In the genomic region with DNA sequence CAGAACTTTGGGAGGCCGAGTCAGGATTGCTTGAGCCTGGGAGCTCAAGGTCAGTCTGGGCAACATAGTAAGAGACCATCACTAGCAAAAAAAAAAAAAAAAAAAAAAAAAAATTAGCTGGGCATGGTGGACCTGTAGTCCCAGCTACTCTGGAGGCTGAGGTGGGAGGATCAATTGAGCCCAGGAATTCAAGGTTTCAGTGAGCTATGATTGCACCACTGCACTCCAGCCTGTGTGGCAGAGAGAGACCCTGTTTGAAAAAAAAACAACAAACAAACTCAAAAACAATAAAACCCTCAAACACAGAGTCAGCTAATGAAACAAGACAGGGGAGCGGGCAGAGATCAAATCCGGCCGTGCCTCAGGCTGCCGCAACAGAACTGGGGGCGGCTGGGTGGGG, we compare ENCODE assay signal across 22 cellular contexts. TPM values are rescaled to one million over a fixed set of nuclear protein-coding genes. Genes with fewer than 3 reads are reported as not detected.
DNase-seq lines count a peak whose midpoint lies in the region; ATAC-seq, FAIRE-seq and TF ChIP-seq lines count a peak whose summit lies in the region.
"Had no signal": no experiment of that assay in that cellular context is flagged by ENCODE, and none has a peak within 500 bp of the region (broad histone marks: within the 10 kb centered on the region; RNA-seq: fewer than 3 reads in every experiment).

No MANE protein-coding gene starts in this region.

- TF ChIP-seq RAD21 in HepG2 (CRISPR knock-in tag; IDR thresholded peaks at IDR 0.05) = no peak
- TF ChIP-seq RAD21 in K562 (CRISPR knock-in tag; conservative IDR thresholded peaks at IDR 0.05 in 1 of 2, IDR thresholded peaks at IDR 0.05 in 1 of 2) = no peak
- TF ChIP-seq RAD21 in SK-N-SH (IDR thresholded peaks at IDR 0.05; ENCODE audit: low read length) = no peak

- H3K79me2 ChIP-seq in HepG2 (ENCODE audit: insufficient read depth, low read length) = no peaks in the 10 kb centered on the region
- no peaks in the 10 kb centered on the region for H3K79me2 ChIP-seq in K562 (ENCODE audit: control insufficient read depth, insufficient read depth, low read length)
- H3K79me2 ChIP-seq in SK-N-SH (ENCODE audit: insufficient read depth) = no peaks in the 10 kb centered on the region

- CTCF ChIA-PET in HepG2 (lab: Yijun Ruan, JAX; ENCODE audit: low intra/inter-chr PET ratio, low total read pairs) = no interaction called here
- CTCF ChIA-PET in K562 (lab: Yijun Ruan, JAX; ENCODE audit: low intra/inter-chr PET ratio) = no interaction called here
- CTCF ChIA-PET in SK-N-SH (lab: Yijun Ruan, JAX) = interaction anchor here (0.6 to 0.8 kb wide), 5 partner anchors 10 to 301 kb away, joined by 3 to 4 read pairs (median 3); no protein-coding TSS in a partner anchor

- H3K4me3 Mint-ChIP-seq in nephron = peak overlapping the region in 1 of 3 experiments; percentile 19
- H3K4me3 Mint-ChIP-seq: CD8-positive, alpha-beta T cell; HFFc6 had no signal

- H3K9ac ChIP-seq in HepG2 (ENCODE audit: insufficient read depth, low read depth, low read length) (no peak overlapping the region), K562 (ENCODE audit: insufficient read depth in 1 of 2, low read depth in 2 of 2, low read length in 2 of 2) (no peak overlapping the region), SK-N-SH (no peak overlapping the region)
- H3K9ac ChIP-seq: BLaER1 had no signal

- H3K4me2 ChIP-seq in HepG2 (ENCODE audit: low read depth, low read length) (no peak overlapping the region), K562 (ENCODE audit: insufficient read depth, low read length) (no peak overlapping the region), SK-N-SH (no peak overlapping the region)
- H3K4me2 ChIP-seq: BLaER1 had no signal

- H3F3A ChIP-seq in SK-N-SH (replicated peaks; ENCODE audit: insufficient read depth) = peaks cover 4% of the 10 kb centered on the region

- H4K20me1 ChIP-seq in HepG2 (ENCODE audit: insufficient read depth, low read length) (no peaks in the 10 kb centered on the region), K562 (replicated peaks; ENCODE audit: control insufficient read depth, insufficient read depth, low read length) (no peaks in the 10 kb centered on the region), SK-N-SH (ENCODE audit: insufficient read depth) (no peaks in the 10 kb centered on the region)
- H4K20me1 ChIP-seq: BLaER1 had no signal

- WGBS in HepG2 (ENCODE audit: low lambda C conversion rate) = 26% methylated on average over 6 of the region's 6 CpGs
- 80% methylated on average over 4 of the region's 6 CpGs for WGBS in right lobe of liver (ENCODE audit: insufficient coverage, low coverage, low lambda C conversion rate, missing lambda C conversion rate)
- WGBS in K562 (ENCODE audit: insufficient coverage, low coverage, missing lambda C conversion rate) = 26% methylated on average over 6 of the region's 6 CpGs
- 68 to 72% methylated on average over 6 of the region's 6 CpGs for WGBS in tibial nerve, 2 donors
- WGBS in SK-N-SH (ENCODE audit: low lambda C conversion rate) = 94% methylated on average over 6 of the region's 6 CpGs

- H3K27ac ChIP-seq in HepG2 (ENCODE audit: extremely low read length, insufficient read depth, low read length) (peak overlapping the region; percentile 4), right lobe of liver (no peak overlapping the region), K562 (ENCODE audit: extremely low read depth, low read depth, low read length) (no peak overlapping the region), tibial nerve (no peak overlapping the region), SK-N-SH (ENCODE audit: low read depth in 2 of 2, low read length in 1 of 2) (peak overlapping the region in 1 of 2 experiments; percentile 96; a peak in 2 of 4 replicates)
- H3K27ac ChIP-seq: BLaER1 had no signal

- no peaks in the 10 kb centered on the region for H3K36me3 Mint-ChIP-seq in nephron (ENCODE audit: low read depth)
- H3K36me3 Mint-ChIP-seq: CD8-positive, alpha-beta T cell had no signal

- H3K9me3 Mint-ChIP-seq in nephron = no peaks in the 10 kb centered on the region
- H3K9me3 Mint-ChIP-seq: CD8-positive, alpha-beta T cell; HFFc6 had no signal

- no peaks in the 10 kb centered on the region for H3K9me3 ChIP-seq in HepG2 (ENCODE audit: low read length)
- H3K9me3 ChIP-seq in right lobe of liver = no peaks in the 10 kb centered on the region
- no peaks in the 10 kb centered on the region for H3K9me3 ChIP-seq in K562 (replicated peaks; ENCODE audit: control insufficient read depth, insufficient read depth, low read depth, low read length)
- no peaks in the 10 kb centered on the region for H3K9me3 ChIP-seq in tibial nerve
- no peaks in the 10 kb centered on the region for H3K9me3 ChIP-seq in SK-N-SH
- H3K9me3 ChIP-seq: BLaER1, HAP-1 had no signal

- H3K27ac Mint-ChIP-seq in nephron = peak overlapping the region; percentile 15 to 95 (median 95)
- H3K27ac Mint-ChIP-seq: CD8-positive, alpha-beta T cell; HFFc6 had no signal

- peaks cover 39% of the 10 kb centered on the region for H3K4me1 Mint-ChIP-seq in nephron

- FAIRE-seq in HepG2 (lab: Jason Lieb, UNC) (peak; percentile 21), K562 (lab: Jason Lieb, UNC) (no peak)
- FAIRE-seq: GM12891, GM19239 had no signal

- ATAC-seq in HepG2 = no peak
- no peak for ATAC-seq in right lobe of liver
- ATAC-seq in K562 = no peak
- ATAC-seq: CD8-positive, alpha-beta T cell had no signal

- in situ Hi-C loops in HepG2 (cut with HindIII; ENCODE audit: extremely low pct_ligation_motif_present, low pct_unique_long_range_greater_than_20kb) = no loop called here
- in situ Hi-C loops in K562 (cut with MboI) = no loop called here

- H3K9me2 ChIP-seq in SK-N-SH = no peaks in the 10 kb centered on the region

- POLR2A ChIA-PET in HepG2 (lab: Yijun Ruan, JAX) = interaction anchor here (0.7 to 1.1 kb wide), 3 partner anchors 8 to 344 kb away, joined by 3 to 5 read pairs (median 3); no protein-coding TSS in a partner anchor
- POLR2A ChIA-PET in K562 (lab: Yijun Ruan, JAX) = interaction anchor here (0.8 kb wide), 1 partner anchor 675 kb away, joined by 3 read pairs; no protein-coding TSS in a partner anchor
- POLR2A ChIA-PET in SK-N-SH (lab: Yijun Ruan, JAX) = interaction anchor here (0.6 to 1.9 kb wide), 4 partner anchors 12 to 215 kb away, joined by 3 to 9 read pairs (median 4); no protein-coding TSS in a partner anchor

- DNase-seq in HepG2 (ENCODE audit: low spot score) (no peak), right lobe of liver (no peak), K562 (ENCODE audit: extremely low read depth in 1 of 4, low spot score in 3 of 4) (no peak), tibial nerve (ENCODE audit: low spot score in 2 of 2) (no peak), SK-N-SH (no peak), GM03348 (ENCODE audit: low spot score) (no peak)
- no peak for DNase-seq in activated CD8-positive, alpha-beta memory T cell treated with anti-CD3 and anti-CD28 coated beads for 24 hours
- DNase-seq: 8988T; CD8-positive, alpha-beta T cell; DMS 273 treated with DMSO at 0.1 percent for 48 hours; DMS53; DND-41; EL; HFFc6 had no signal

- TF ChIP-seq CTCF in HepG2 (CRISPR knock-in tag; IDR thresholded peaks at IDR 0.05) = no peak
- TF ChIP-seq CTCF in right lobe of liver (IDR thresholded peaks at IDR 0.05) = no peak
- TF ChIP-seq CTCF in K562 (IDR thresholded peaks at IDR 0.05 in 2 of 3, conservative IDR thresholded peaks at IDR 0.05 in 1 of 3; ENCODE audit: insufficient read depth in 2 of 3, low read depth in 1 of 3, low read length in 3 of 3) = no peak
- no peak for TF ChIP-seq CTCF in nephron (IDR thresholded peaks at IDR 0.05; ENCODE audit: unreplicated experiment in 3 of 3)
- no peak for TF ChIP-seq CTCF in tibial nerve (IDR thresholded peaks at IDR 0.05)
- TF ChIP-seq CTCF in SK-N-SH (IDR thresholded peaks at IDR 0.05) = no peak

- H3K4me3 ChIP-seq in HepG2 (replicated peaks in 1 of 3; ENCODE audit: insufficient read depth in 1 of 3, low read depth in 2 of 3, low read length in 3 of 3) = no peak overlapping the region
- no peak overlapping the region for H3K4me3 ChIP-seq in right lobe of liver
- H3K4me3 ChIP-seq in K562 = no peak overlapping the region
- no peak overlapping the region for H3K4me3 ChIP-seq in tibial nerve
- no peak overlapping the region for H3K4me3 ChIP-seq in SK-N-SH (ENCODE audit: low read depth in 2 of 2, low read length in 1 of 2)
- H3K4me3 ChIP-seq: BLaER1, HAP-1 had no signal

- BruUV-seq in HepG2 (replicated peaks; lab: Mats Ljungman, UMichigan) = no TSS peak
- no TSS peak for BruUV-seq in K562 (replicated peaks; lab: Mats Ljungman, UMichigan)

- peaks cover 3% of the 10 kb centered on the region for H3K27me3 Mint-ChIP-seq in nephron (ENCODE audit: low read depth)

- no peaks in the 10 kb centered on the region for H3K27me3 ChIP-seq in HepG2 (ENCODE audit: control insufficient read depth in 1 of 2, insufficient read depth in 2 of 2, low read length in 2 of 2)
- H3K27me3 ChIP-seq in right lobe of liver = no peaks in the 10 kb centered on the region
- no peaks in the 10 kb centered on the region for H3K27me3 ChIP-seq in K562 (ENCODE audit: control insufficient read depth in 2 of 2, insufficient read depth in 2 of 2, low read length in 2 of 2)
- no peaks in the 10 kb centered on the region for H3K27me3 ChIP-seq in tibial nerve
- no peaks in the 10 kb centered on the region for H3K27me3 ChIP-seq in SK-N-SH (ENCODE audit: insufficient read depth)
- H3K27me3 ChIP-seq: BLaER1 had no signal

- no peaks in the 10 kb centered on the region for H3K9me1 ChIP-seq in K562 (ENCODE audit: control insufficient read depth, insufficient read depth, low read length)

- TF ChIP-seq POLR2A in HepG2 (IDR thresholded peaks at IDR 0.05; ENCODE audit: insufficient read depth in 1 of 2, low read depth in 2 of 2, low read length in 2 of 2) = no peak
- no peak for TF ChIP-seq POLR2A in right lobe of liver (IDR thresholded peaks at IDR 0.05)
- TF ChIP-seq POLR2A in K562 (conservative IDR thresholded peaks at IDR 0.05) = no peak
- no peak for TF ChIP-seq POLR2A in tibial nerve (IDR thresholded peaks at IDR 0.05)

- intact Hi-C loops in HepG2 (cut with micrococcal nuclease; ENCODE audit: unreplicated experiment) (no loop called here), right lobe of liver (cut with DNase I) (no loop called here), K562 (cut with micrococcal nuclease) (no loop called here)

- H3K36me3 ChIP-seq in HepG2 (replicated peaks in 1 of 2; ENCODE audit: control insufficient read depth in 1 of 2, insufficient read depth in 2 of 2, low read length in 2 of 2) = no peaks in the 10 kb centered on the region
- no peaks in the 10 kb centered on the region for H3K36me3 ChIP-seq in right lobe of liver
- no peaks in the 10 kb centered on the region for H3K36me3 ChIP-seq in K562 (ENCODE audit: control insufficient read depth, insufficient read depth, low read length)
- no peaks in the 10 kb centered on the region for H3K36me3 ChIP-seq in tibial nerve
- no peaks in the 10 kb centered on the region for H3K36me3 ChIP-seq in SK-N-SH (replicated peaks in 1 of 2; ENCODE audit: control insufficient read depth in 1 of 2, insufficient read depth in 2 of 2, low read length in 1 of 2)
- H3K36me3 ChIP-seq: BLaER1, HAP-1 had no signal

- H2AFZ ChIP-seq in HepG2 (ENCODE audit: low read length) = no peak overlapping the region
- no peak overlapping the region for H2AFZ ChIP-seq in K562 (ENCODE audit: low read depth, low read length)
- no peak overlapping the region for H2AFZ ChIP-seq in SK-N-SH (ENCODE audit: low read depth)

- TF ChIP-seq EP300 in HepG2 (IDR thresholded peaks at IDR 0.05; ENCODE audit: low read depth in 2 of 2, low read length in 2 of 2) = no peak
- no peak for TF ChIP-seq EP300 in HepG2 (CRISPR knock-in tag; IDR thresholded peaks at IDR 0.05; ENCODE audit: borderline replicate concordance)
- TF ChIP-seq EP300 in K562 (IDR thresholded peaks at IDR 0.05; ENCODE audit: low read length) = no peak
- no peak for TF ChIP-seq EP300 in tibial nerve (IDR thresholded peaks at IDR 0.05)
- TF ChIP-seq EP300 in SK-N-SH (IDR thresholded peaks at IDR 0.05; ENCODE audit: borderline replicate concordance in 1 of 2, low read depth in 1 of 2, low read length in 1 of 2) = no peak

- H3K4me1 ChIP-seq in HepG2 (ENCODE audit: insufficient read depth, low read length) (peaks cover 65% of the 10 kb centered on the region), right lobe of liver (no peaks in the 10 kb centered on the region), K562 (replicated peaks in 1 of 2; ENCODE audit: control insufficient read depth in 2 of 2, insufficient read depth in 2 of 2, low read length in 2 of 2) (peaks cover 22 to 37% of the 10 kb centered on the region in 2 experiments), tibial nerve (peaks cover 0 to 12% (median 8%) of the 10 kb centered on the region in 4 donors), SK-N-SH (ENCODE audit: control insufficient read depth in 1 of 2, insufficient read depth in 2 of 2, low read depth in 1 of 2, low read length in 1 of 2) (peaks cover 14 to 64% of the 10 kb centered on the region in 2 experiments)
- H3K4me1 ChIP-seq: HAP-1 had no signal

RNA-seq across cellular contexts. Expression of a gene that starts 41.7 kb away (rescaled TPM):
- total RNA-seq in HepG2 (2016; rRNA removed; fragmentation: Illumina TruSeq; extraction: Trizol) (48.2 and 95.5 TPM in 2 replicates), right lobe of liver (10 to 100 TPM in 1 of 6 experiments, 1 to 10 TPM in 2, not detected in 3; 1.7 to 13.4 (median 3.8) TPM), K562 (2014; rRNA removed) (11.8 and 12.5 TPM in 2 replicates), K562 (2014; rRNA removed; fragmentation: Illumina TruSeq; extraction: Trizol) (3.9 and 5.6 TPM in 2 replicates), K562 (2015; rRNA removed; fragmentation: Illumina TruSeq; extraction: Trizol) (17.6 and 20.2 TPM in 2 replicates), K562 (2021) (44.2 and 48.3 TPM in 2 replicates), tibial nerve (not detected)
- total RNA-seq in HepG2 (2016; cell fraction: cytosol; rRNA removed; fragmentation: Illumina TruSeq; extraction: Trizol; ENCODE audit: low read depth) = 20.1 and 21.5 TPM in 2 replicates
- total RNA-seq in HepG2 (2016; cell fraction: insoluble cytoplasmic fraction; rRNA removed; fragmentation: Illumina TruSeq; extraction: Trizol) = 42.8 and 103 TPM in 2 replicates
- total RNA-seq in HepG2 (2016; cell fraction: membrane; rRNA removed; fragmentation: Illumina TruSeq; extraction: Trizol) = 36.0 and 50.6 TPM in 2 replicates
- total RNA-seq in HepG2 (2016; cell fraction: nucleus; rRNA removed; fragmentation: Illumina TruSeq; extraction: Trizol) = 89.0 and 105 TPM in 2 replicates
- polyA plus RNA-seq in HepG2 (2011; rRNA removed) (312 and 395 TPM in 2 replicates), K562 (2011; rRNA removed) (97.2 and 430 TPM in 2 replicates), K562 (2014; fragmentation: Illumina TruSeq; extraction: Trizol) (15.3 and 36.5 TPM in 2 replicates), K562 (2014; fragmentation: Nextera tagmentation; extraction: Ambion mirVana) (1 to 10 TPM; 4.4 to 4.7 TPM), K562 (2014; rRNA removed) (21.4 and 27.5 TPM in 2 replicates), SK-N-SH (2012; rRNA removed) (1.2 and 1.7 TPM in 2 replicates)
- 265 and 361 TPM in 2 replicates for polyA plus RNA-seq in HepG2 (2011; cell fraction: cytosol; rRNA removed)
- 341 and 399 TPM in 2 replicates for polyA plus RNA-seq in HepG2 (2011; cell fraction: nucleus; rRNA removed)
- polyA plus RNA-seq in HepG2 (2012) = 757 and 768 TPM in 2 replicates
- 47.2 and 71.3 TPM in 2 replicates for polyA plus RNA-seq in HepG2 (2016; cell fraction: cytosol; fragmentation: Illumina TruSeq; extraction: Trizol; ENCODE audit: low read depth)
- polyA plus RNA-seq in HepG2 (2016; cell fraction: insoluble cytoplasmic fraction; fragmentation: Illumina TruSeq; extraction: Trizol; ENCODE audit: low read depth) = 105 and 121 TPM in 2 replicates
- polyA plus RNA-seq in HepG2 (2016; cell fraction: membrane; fragmentation: Illumina TruSeq; extraction: Trizol; ENCODE audit: low read depth) = 59.9 and 79.2 TPM in 2 replicates
- 324 and 361 TPM in 2 replicates for polyA plus RNA-seq in HepG2 (2016; cell fraction: nucleus; fragmentation: Illumina TruSeq; extraction: Trizol; ENCODE audit: insufficient read depth, low read depth)
- 0.49 and 99.7 TPM in 2 replicates for polyA minus RNA-seq in HepG2 (2011; rRNA and poly(A)+ RNA removed; ENCODE audit: low replicate concordance)
- polyA minus RNA-seq in HepG2 (2011; cell fraction: cytosol; rRNA and poly(A)+ RNA removed) = 86.7 and 119 TPM in 2 replicates
- 18.8 and 31.0 TPM in 2 replicates for polyA minus RNA-seq in HepG2 (2011; cell fraction: nucleus; rRNA and poly(A)+ RNA removed)
- 16.9 and 103 TPM in 2 replicates for total RNA-seq in K562 (2011; cell fraction: chromatin; rRNA removed; ENCODE audit: low replicate concordance)
- 80.7 and 188 TPM in 2 replicates for total RNA-seq in K562 (2011; cell fraction: nucleolus; rRNA removed)
- 58.2 and 70.2 TPM in 2 replicates for total RNA-seq in K562 (2011; cell fraction: nucleoplasm; rRNA removed)
- 306 and 365 TPM in 2 replicates for polyA plus RNA-seq in K562 (2011; cell fraction: cytosol; rRNA removed)
- polyA plus RNA-seq in K562 (2011; cell fraction: nucleus; rRNA removed) = 296 and 371 TPM in 2 replicates
- 106 and 264 TPM in 2 replicates for polyA plus RNA-seq in K562 (2012)
- 35.4 and 85.9 TPM in 2 replicates for polyA minus RNA-seq in K562 (2011; rRNA and poly(A)+ RNA removed)
- 143 and 458 TPM in 2 replicates for polyA minus RNA-seq in K562 (2011; cell fraction: cytosol; rRNA and poly(A)+ RNA removed)
- 44.6 and 117 TPM in 2 replicates for polyA minus RNA-seq in K562 (2011; cell fraction: nucleus; rRNA and poly(A)+ RNA removed)
- 1.7 and 2.8 TPM in 2 replicates for polyA plus RNA-seq in SK-N-SH (2012; cell fraction: cytosol; rRNA removed)
- 0.73 and 0.87 TPM in 2 replicates for polyA plus RNA-seq in SK-N-SH (2012; cell fraction: nucleus; rRNA removed)
- total RNA-seq: A673; CD8-positive, alpha-beta T cell; H4; HFFc6; HT-29 had no signal
